ENCODE assay signal across 8 cellular contexts in the genomic region with DNA sequence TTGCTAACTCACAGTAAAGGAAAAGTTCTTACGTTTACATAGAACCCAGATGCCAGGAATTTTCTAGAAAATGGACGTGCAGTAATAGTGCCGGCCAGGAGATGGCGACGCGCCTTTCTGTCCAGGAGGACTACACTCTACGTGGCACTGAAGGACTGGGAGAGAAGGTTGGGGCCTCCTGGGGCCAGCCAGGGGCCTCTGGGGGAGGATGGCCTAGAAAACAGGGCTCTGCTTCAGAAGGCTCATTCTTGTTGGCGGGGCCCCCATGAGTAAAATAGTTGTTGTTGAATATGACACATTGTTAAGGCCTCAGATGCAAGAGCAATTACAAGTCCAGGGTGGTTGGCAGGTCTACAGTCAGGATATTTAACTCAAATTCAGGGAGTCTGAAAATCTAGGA.
DNase-seq lines count a peak whose midpoint lies in the region; ATAC-seq and TF ChIP-seq lines count a peak whose summit lies in the region.

No MANE protein-coding gene starts in this region.

- H3K79me2 ChIP-seq in SU-DHL-6 (ENCODE audit: insufficient read depth, low read length): no peaks in the 10 kb centered on the region

- H3K36me3 ChIP-seq in SU-DHL-6 (ENCODE audit: low read length): no peaks in the 10 kb centered on the region

- H3K27ac ChIP-seq in SU-DHL-6 (ENCODE audit: low read depth, low read length): no peak overlapping the region

- ATAC-seq in HG03025 (IDR thresholded peaks at IDR 0.05; ENCODE audit: low FRiP score, unreplicated experiment): no peak

- no peak overlapping the region for H3K4me2 ChIP-seq in SU-DHL-6 (ENCODE audit: low read depth, low read length, poor library complexity, severe bottlenecking)

- DNase-seq in NCI-H1417 (lab: John Stamatoyannopoulos, UW) (peak in 2 of 3 experiments; percentile 7 to 53), NCI-H1417 treated with DMSO at 0.1 percent for 48 hours (lab: John Stamatoyannopoulos, UW) (no peak), HT-29 (ENCODE audit: low spot score) (peak; percentile 44), amygdala (lab: John Stamatoyannopoulos, UW) (peak in 51 of 56 donors; percentile 17 to 84 (median 62)), hippocampal formation (lab: John Stamatoyannopoulos, UW) (peak; percentile 49 to 85)
- DNase-seq in stimulated activated CD4-positive, alpha-beta T cell treated with anti-CD3 and anti-CD28 coated beads, Interleukin-15, amount 100 ng/mL, for 24 hours: peak; percentile 69

- no peak overlapping the region for H3K4me3 ChIP-seq in SU-DHL-6 (ENCODE audit: insufficient read depth, low read length, poor library complexity, severe bottlenecking)

- no peaks in the 10 kb centered on the region for H3K9me2 ChIP-seq in SU-DHL-6 (replicated peaks; ENCODE audit: insufficient read depth, low read length)

- no peaks in the 10 kb centered on the region for H3F3A ChIP-seq in SU-DHL-6 (ENCODE audit: insufficient read depth)

- peak overlapping the region; percentile 8 for H2AFZ ChIP-seq in SU-DHL-6 (ENCODE audit: low read depth, low read length, severe bottlenecking)

- no peaks in the 10 kb centered on the region for H3K9me3 ChIP-seq in SU-DHL-6 (ENCODE audit: insufficient read depth, low read length)

- no peaks in the 10 kb centered on the region for H3K27me3 ChIP-seq in SU-DHL-6 (ENCODE audit: low read length)

- no peaks in the 10 kb centered on the region for H4K20me1 ChIP-seq in SU-DHL-6 (ENCODE audit: low read depth, low read length)

- H3K9ac ChIP-seq in SU-DHL-6 (ENCODE audit: low read length): no peak overlapping the region

- TF ChIP-seq CTCF in SU-DHL-6 (IDR thresholded peaks at IDR 0.05; ENCODE audit: insufficient read depth, low read length, poor library complexity, severe bottlenecking): peak; percentile 93
